Comparison of ENCODE assay signal across 1 cellular context in genomic region chr15:67018451-67018850, GRCh38.
TF ChIP-seq lines count a peak whose summit lies in the region.

No MANE protein-coding gene starts in this region.

TF ChIP-seq in HepG2, 621 proteins besides CTCF, POLR2A, EP300 and RAD21:
- no peak for TF ChIP-seq ZBTB46 (CRISPR knock-in tag; IDR thresholded peaks at IDR 0.05; ENCODE audit: borderline replicate concordance)
- TF ChIP-seq ZNF382 (CRISPR knock-in tag; IDR thresholded peaks at IDR 0.05; ENCODE audit: borderline replicate concordance) = no peak
- TF ChIP-seq NFKBIZ (CRISPR knock-in tag; IDR thresholded peaks at IDR 0.05) = no peak
- no peak for TF ChIP-seq MTERF4 (CRISPR knock-in tag; IDR thresholded peaks at IDR 0.05)
- no peak for TF ChIP-seq ZNF891 (CRISPR knock-in tag; IDR thresholded peaks at IDR 0.05)
- TF ChIP-seq CENPX (CRISPR knock-in tag; IDR thresholded peaks at IDR 0.05) = no peak
- no peak for TF ChIP-seq MXD4 (CRISPR knock-in tag; IDR thresholded peaks at IDR 0.05)
- TF ChIP-seq CBFB (CRISPR knock-in tag; IDR thresholded peaks at IDR 0.05) = no peak
- TF ChIP-seq ZHX1 (CRISPR knock-in tag; IDR thresholded peaks at IDR 0.05; ENCODE audit: low read depth) = no peak
- TF ChIP-seq ZNF770 (CRISPR knock-in tag; IDR thresholded peaks at IDR 0.05) = no peak
- TF ChIP-seq ZNF138 (CRISPR knock-in tag; IDR thresholded peaks at IDR 0.05; ENCODE audit: low read depth) = no peak
- TF ChIP-seq ZNF335 (CRISPR knock-in tag; IDR thresholded peaks at IDR 0.05) = no peak
- TF ChIP-seq TFDP1 (CRISPR knock-in tag; IDR thresholded peaks at IDR 0.05; ENCODE audit: borderline replicate concordance) = no peak
- no peak for TF ChIP-seq ZNF672 (CRISPR knock-in tag; IDR thresholded peaks at IDR 0.05)
- no peak for TF ChIP-seq ZNF674 (CRISPR knock-in tag; IDR thresholded peaks at IDR 0.05; ENCODE audit: low read depth)
- no peak for TF ChIP-seq ZNF580 (CRISPR knock-in tag; IDR thresholded peaks at IDR 0.05; ENCODE audit: borderline replicate concordance, low read depth)
- no peak for TF ChIP-seq ZBTB1 (CRISPR knock-in tag; IDR thresholded peaks at IDR 0.05; ENCODE audit: borderline replicate concordance)
- TF ChIP-seq ZNF512B (CRISPR knock-in tag; IDR thresholded peaks at IDR 0.05; ENCODE audit: borderline replicate concordance) = no peak
- no peak for TF ChIP-seq NR3C1 (CRISPR knock-in tag; IDR thresholded peaks at IDR 0.05)
